ENCODE assay signal across 7 cellular contexts in genomic region chr11:57249384-57250319, GRCh38. TPM values are rescaled to one million over a fixed set of nuclear protein-coding genes. Genes with fewer than 3 reads are reported as not detected.
DNase-seq lines count a peak whose midpoint lies in the region; ATAC-seq and TF ChIP-seq lines count a peak whose summit lies in the region.

No MANE protein-coding gene starts in this region.

- DNase-seq in GM10248 (ENCODE audit: extremely low spot score): peak; percentile 52
- DNase-seq in LNCaP clone FGC (ENCODE audit: low read depth): no peak
- DNase-seq in T-helper 1 cell: peak in 3 of 5 donors; percentile 10 to 30 (median 15)
- peak; percentile 68 to 76 for DNase-seq in cardiac fibroblast (ENCODE audit: low read depth in 2 of 2)
- DNase-seq in left lobe of liver (ENCODE audit: low spot score): peak; percentile 65
- DNase-seq in stimulated activated CD8-positive, alpha-beta memory T cell treated with anti-CD3 and anti-CD28 coated beads, Interleukin-12 subunit alpha, Interleukin-12 subunit beta, amount 100 ng/mL, for 1 hour (ENCODE audit: low read depth): peak; percentile 12

- POLR2A ChIA-PET in GM10248 (lab: Yijun Ruan, JAX): no interaction called here

- TF ChIP-seq CTCF in GM10248 (IDR thresholded peaks at IDR 0.05; ENCODE audit: control extremely low read depth, extremely low read depth, low read depth, missing control alignments) (peak; percentile 79), LNCaP clone FGC (IDR thresholded peaks at IDR 0.05; ENCODE audit: control insufficient read depth, extremely low read depth, insufficient read depth) (peak; percentile 89), cardiac fibroblast (IDR thresholded peaks at IDR 0.05; ENCODE audit: low read depth, low read length) (peak; percentile 89)

- H3K4me3 ChIP-seq in LNCaP clone FGC (ENCODE audit: low read depth, low read length) (no peak overlapping the region), cardiac fibroblast (replicated peaks in 1 of 2; ENCODE audit: low read depth in 2 of 2, low read length in 2 of 2) (no peak overlapping the region)

- CTCF ChIA-PET in GM10248 (lab: Yijun Ruan, JAX): interaction anchor here (0.7 to 8.6 kb wide), 44 partner anchors 10 to 1311 kb away, joined by 3 to 177 read pairs (median 4); partner anchors contain the start of gene APLNR

- ATAC-seq in GM21619 (IDR thresholded peaks at IDR 0.05; ENCODE audit: unreplicated experiment) (peak; percentile 61), left lobe of liver (peak; percentile 85)

RNA-seq across cellular contexts. Expression of gene APLNR, which starts 12.6 kb away (rescaled TPM):
- 2.4 TPM for total RNA-seq in left lobe of liver
